Comparison of ENCODE assay signal across 8 cellular contexts in the genomic region with DNA sequence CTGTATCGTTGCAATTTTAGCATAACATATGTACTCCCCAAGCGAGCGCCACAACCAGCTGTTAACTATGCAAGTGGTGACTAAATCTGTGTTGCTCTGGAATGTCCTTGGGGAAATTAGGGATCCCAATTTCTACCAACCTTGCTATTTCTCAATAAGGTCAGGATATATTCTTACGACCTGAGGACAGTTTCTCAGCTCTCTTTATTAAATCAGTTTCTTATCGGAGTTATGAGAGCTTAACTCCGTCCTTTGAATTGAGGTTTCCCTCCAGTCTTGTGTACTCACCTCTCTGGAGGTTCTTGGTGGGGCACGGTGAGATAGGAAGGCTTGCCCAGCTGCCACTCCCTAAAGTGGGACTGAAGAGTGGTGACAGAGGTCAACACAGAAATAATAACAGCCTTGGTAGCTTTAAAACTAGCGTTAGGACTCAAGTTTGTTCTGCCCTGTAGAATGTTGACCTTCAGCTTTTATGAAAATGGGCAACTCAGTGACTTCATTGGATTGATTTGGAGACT. TPM values are rescaled to one million over a fixed set of nuclear protein-coding genes. Genes with fewer than 3 reads are reported as not detected.
DNase-seq lines count a peak whose midpoint lies in the region; ATAC-seq and TF ChIP-seq lines count a peak whose summit lies in the region.

No MANE protein-coding gene starts in this region.

- H3K23ac ChIP-seq in trophoblast cell (ENCODE audit: low read length): no peak overlapping the region

- H3K9ac ChIP-seq in PC-3 (ENCODE audit: low read length) (peak overlapping the region; percentile 99), trophoblast cell (ENCODE audit: low read length) (peak overlapping the region; percentile 61)

- H3K4me3 ChIP-seq in GM08714 (ENCODE audit: low read length) (peak overlapping the region; percentile 63), PC-3 (ENCODE audit: low read length) (peak overlapping the region; percentile 78), trophoblast cell (ENCODE audit: low read depth, low read length) (no peak overlapping the region)

- ATAC-seq in PC-3 (no peak), HG02870 (IDR thresholded peaks at IDR 0.05; ENCODE audit: unreplicated experiment) (no peak)

- no peak for TF ChIP-seq POLR2A in erythroblast (IDR thresholded peaks at IDR 0.05; ENCODE audit: low read length)

- peak overlapping the region; percentile 87 for H3K14ac ChIP-seq in trophoblast cell (ENCODE audit: low read length)

- peaks cover 16% of the 10 kb centered on the region for H3K79me1 ChIP-seq in trophoblast cell (ENCODE audit: low read length)

- POLR2A ChIA-PET in PC-3 (lab: Charles Lee; ENCODE audit: unreplicated experiment): interaction anchor here (0.5 to 0.9 kb wide), 2 partner anchors 69 to 99 kb away, joined by 3 to 4 read pairs; partner anchors contain the start of gene MDC1

- peak overlapping the region; percentile 41 for H2BK120ac ChIP-seq in trophoblast cell (ENCODE audit: insufficient read depth, low read length, poor library complexity)

- H4K20me1 ChIP-seq in PC-3 (ENCODE audit: low read length): peaks cover 22% of the 10 kb centered on the region

- H3K4ac ChIP-seq in trophoblast cell (ENCODE audit: low read depth, low read length): peak overlapping the region; percentile 84

- H3K27me3 ChIP-seq in PC-3 (ENCODE audit: low read length) (no peaks in the 10 kb centered on the region), trophoblast cell (ENCODE audit: insufficient read depth, low read length) (no peaks in the 10 kb centered on the region)

- no peak for TF ChIP-seq CTCF in PC-3 (conservative IDR thresholded peaks at IDR 0.05; ENCODE audit: low read depth, low read length)

- no TSS peak for BruUV-seq in PC-3 (replicated peaks; lab: Mats Ljungman, UMichigan)

- peaks cover 25% of the 10 kb centered on the region for H3F3A ChIP-seq in PC-3 (ENCODE audit: low read length, unreplicated experiment)

- intact Hi-C loops in PC-3 (cut with micrococcal nuclease): no loop called here

- peaks cover 52% of the 10 kb centered on the region for H3K79me2 ChIP-seq in PC-3 (ENCODE audit: low read length)
- peaks cover 15% of the 10 kb centered on the region for H3K79me2 ChIP-seq in trophoblast cell (ENCODE audit: control insufficient read depth, insufficient read depth, low read length, poor library complexity)

- H2BK5ac ChIP-seq in trophoblast cell (ENCODE audit: low read depth, low read length, poor library complexity): no peak overlapping the region

- peak overlapping the region; percentile 87 for H4K12ac ChIP-seq in trophoblast cell (ENCODE audit: low read depth, low read length)

- no peaks in the 10 kb centered on the region for H3K9me3 ChIP-seq in PC-3 (ENCODE audit: low read length)
- H3K9me3 ChIP-seq in trophoblast cell (ENCODE audit: insufficient read depth, low read depth, low read length): no peaks in the 10 kb centered on the region

- CTCF ChIA-PET in PC-3 (lab: Charles Lee): interaction anchor here (0.9 kb wide), 1 partner anchor 54 kb away, joined by 3 read pairs; the partner anchor contains the start of gene DHX16

- peak overlapping the region; percentile 92 for H3K27ac ChIP-seq in PC-3 (ENCODE audit: low read length)
- H3K27ac ChIP-seq in trophoblast cell (ENCODE audit: low read depth, low read length): no peak overlapping the region

- peaks cover 22% of the 10 kb centered on the region for H3K36me3 ChIP-seq in PC-3 (ENCODE audit: low read depth, low read length)
- peaks cover 19 to 24% of the 10 kb centered on the region in 2 experiments for H3K36me3 ChIP-seq in trophoblast cell (ENCODE audit: control insufficient read depth in 1 of 2, insufficient read depth in 2 of 2, low read length in 2 of 2)

- H3K4me2 ChIP-seq in PC-3 (ENCODE audit: low read length) (peak overlapping the region; percentile 90), trophoblast cell (ENCODE audit: low read length) (peak overlapping the region; percentile 81)

- peak overlapping the region; percentile 76 for H4K91ac ChIP-seq in trophoblast cell (ENCODE audit: low read depth, low read length)

- peak; percentile 24 for DNase-seq in PC-3
- peak; percentile 38 to 58 for DNase-seq in erythroblast (lab: John Stamatoyannopoulos, UW)
- peak in 1 of 2 donors; percentile 21 for DNase-seq in trophoblast cell
- DNase-seq in SHP77 (lab: John Stamatoyannopoulos, UW): no peak
- DNase-seq in cortex of kidney (lab: John Stamatoyannopoulos, UW): no peak
- DNase-seq in activated CD8-positive, alpha-beta memory T cell treated with anti-CD3 and anti-CD28 coated beads, Interleukin-2, amount 50 U/mL, for 4 hours: no peak

- H3K4me1 ChIP-seq in PC-3 (ENCODE audit: insufficient read depth, low read length) (peaks cover 31% of the 10 kb centered on the region), trophoblast cell (ENCODE audit: control insufficient read depth in 1 of 2, insufficient read depth in 2 of 2, low read length in 2 of 2) (peaks cover 3 to 6% of the 10 kb centered on the region in 2 experiments)

- H3K9me2 ChIP-seq in PC-3 (replicated peaks; ENCODE audit: low read length): no peaks in the 10 kb centered on the region

- WGBS in trophoblast cell (ENCODE audit: extremely low coverage, insufficient coverage, insufficient read length): no CpG with 5 or more reads among the region's 8 CpGs

- no peak overlapping the region for H2BK12ac ChIP-seq in trophoblast cell (ENCODE audit: low read length)

- H4K8ac ChIP-seq in trophoblast cell (ENCODE audit: low read depth, low read length): peak overlapping the region; percentile 65

- peak overlapping the region; percentile 90 for H2AK5ac ChIP-seq in trophoblast cell (ENCODE audit: low read length)

- no peak overlapping the region for H3K18ac ChIP-seq in trophoblast cell (ENCODE audit: low read length)

- peak overlapping the region; percentile 82 for H2AFZ ChIP-seq in PC-3 (ENCODE audit: low read length)
- no peak overlapping the region for H2AFZ ChIP-seq in trophoblast cell (ENCODE audit: insufficient read depth, low read length, poor library complexity)

RNA-seq across cellular contexts. Expression of gene MRPS18B, which starts 0.7 kb away (rescaled TPM):
- 69.9 and 91.0 TPM in 2 replicates for total RNA-seq in PC-3 (2014; rRNA removed)
- polyA plus RNA-seq in trophoblast cell (2013): 35.8 and 36.9 TPM in 2 replicates

RNA-seq across cellular contexts. Expression of gene PPP1R10, which starts 1.3 kb away (rescaled TPM):
- total RNA-seq in PC-3 (2014; rRNA removed): 44.2 and 44.5 TPM in 2 replicates
- 153 and 155 TPM in 2 replicates for polyA plus RNA-seq in trophoblast cell (2013)

RNA-seq across cellular contexts. Expression of gene ATAT1, which starts 8.3 kb away (rescaled TPM):
- total RNA-seq in PC-3 (2014; rRNA removed): 4.6 and 6.1 TPM in 2 replicates
- 25.4 and 28.5 TPM in 2 replicates for polyA plus RNA-seq in trophoblast cell (2013)

RNA-seq across cellular contexts. Expression of gene C6orf136, which starts 28.6 kb away (rescaled TPM):
- total RNA-seq in PC-3 (2014; rRNA removed): 10.6 and 18.7 TPM in 2 replicates
- polyA plus RNA-seq in trophoblast cell (2013): 17.3 and 18.1 TPM in 2 replicates

RNA-seq across cellular contexts. Expression of gene ABCF1, which starts 47.1 kb away (rescaled TPM):
- total RNA-seq in PC-3 (2014; rRNA removed): 67.3 and 77.3 TPM in 2 replicates
- polyA plus RNA-seq in trophoblast cell (2013): 67.5 and 68.9 TPM in 2 replicates

Comparison
In these comparisons a context has a peak if more than half of its experiments do, and no peak if none do; other contexts are left out.
1. DNase-seq: peak in PC-3 (single experiment) and erythroblast (2 of 2); none in SHP77 (0 of 2), cortex of kidney (single experiment) and activated CD8-positive, alpha-beta memory T cell treated with anti-CD3 and anti-CD28 coated beads, Interleukin-2, amount 50 U/mL, for 4 hours (single experiment).